Comparison of ENCODE assay signal across 8 cellular contexts in genomic region chr1:150576794-150577556, GRCh38. TPM values are rescaled to one million over a fixed set of nuclear protein-coding genes. Genes with fewer than 3 reads are reported as not detected.
DNase-seq lines count a peak whose midpoint lies in the region; ATAC-seq and TF ChIP-seq lines count a peak whose summit lies in the region.

No MANE protein-coding gene starts in this region.

- H3K27me3 ChIP-seq in kidney epithelial cell (ENCODE audit: control insufficient read depth, insufficient read depth, low read length): no peaks in the 10 kb centered on the region

- H3K27ac Mint-ChIP-seq in T-helper 2 cell treated with Interferon-gamma antibody and Interleukin-4, amounts not matched to agents 5 μg/mL and 100 μg/mL, for 36 hours: peak overlapping the region; percentile 96
- peak overlapping the region; percentile 98 for H3K27ac Mint-ChIP-seq in activated naive CD8-positive, alpha-beta T cell treated with anti-CD3 and anti-CD28 coated beads for 36 hours

- no peak for ATAC-seq in HG03095 (IDR thresholded peaks at IDR 0.05; ENCODE audit: unreplicated experiment)

- H3K4me1 Mint-ChIP-seq in T-helper 2 cell treated with Interferon-gamma antibody and Interleukin-4, amounts not matched to agents 5 μg/mL and 100 μg/mL, for 36 hours (ENCODE audit: low read depth): peaks cover 41% of the 10 kb centered on the region
- peaks cover 50% of the 10 kb centered on the region for H3K4me1 Mint-ChIP-seq in activated naive CD8-positive, alpha-beta T cell treated with anti-CD3 and anti-CD28 coated beads for 36 hours

- H3K36me3 ChIP-seq in kidney epithelial cell (ENCODE audit: control insufficient read depth, insufficient read depth, low read length): peaks cover 8% of the 10 kb centered on the region

- no peaks in the 10 kb centered on the region for H3K9me3 Mint-ChIP-seq in T-helper 2 cell treated with Interferon-gamma antibody and Interleukin-4, amounts not matched to agents 5 μg/mL and 100 μg/mL, for 36 hours
- peaks cover 3% of the 10 kb centered on the region for H3K9me3 Mint-ChIP-seq in activated naive CD8-positive, alpha-beta T cell treated with anti-CD3 and anti-CD28 coated beads for 36 hours

- intact Hi-C loops in posterior cingulate gyrus (cut with DNase I): no loop called here

- H3K27me3 Mint-ChIP-seq in T-helper 2 cell treated with Interferon-gamma antibody and Interleukin-4, amounts not matched to agents 5 μg/mL and 100 μg/mL, for 36 hours (ENCODE audit: low read depth): peaks cover 2% of the 10 kb centered on the region
- H3K27me3 Mint-ChIP-seq in activated naive CD8-positive, alpha-beta T cell treated with anti-CD3 and anti-CD28 coated beads for 36 hours: peaks cover 4% of the 10 kb centered on the region

- peak overlapping the region; percentile 65 for H3K27ac ChIP-seq in temporal lobe (ENCODE audit: low read depth, low read length)

- DNase-seq in T-helper 2 cell treated with Interferon-gamma antibody and Interleukin-4, amounts not matched to agents 5 μg/mL and 100 μg/mL, for 36 hours (ENCODE audit: low spot score): no peak
- no peak for DNase-seq in T-helper 2 cell
- no peak for DNase-seq in activated naive CD8-positive, alpha-beta T cell treated with anti-CD3 and anti-CD28 coated beads for 36 hours
- DNase-seq in kidney epithelial cell (ENCODE audit: low read depth): no peak
- no peak for DNase-seq in COLO668 (lab: John Stamatoyannopoulos, UW; ENCODE audit: unreplicated experiment)
- DNase-seq in posterior cingulate gyrus: no peak

- TF ChIP-seq CTCF in kidney epithelial cell (IDR thresholded peaks at IDR 0.05; ENCODE audit: insufficient read depth, low read length, poor library complexity, severe bottlenecking): no peak

- peak overlapping the region; percentile 99 for H3K4me3 Mint-ChIP-seq in T-helper 2 cell treated with Interferon-gamma antibody and Interleukin-4, amounts not matched to agents 5 μg/mL and 100 μg/mL, for 36 hours
- H3K4me3 Mint-ChIP-seq in activated naive CD8-positive, alpha-beta T cell treated with anti-CD3 and anti-CD28 coated beads for 36 hours: peak overlapping the region; percentile 99

- H3K36me3 Mint-ChIP-seq in T-helper 2 cell treated with Interferon-gamma antibody and Interleukin-4, amounts not matched to agents 5 μg/mL and 100 μg/mL, for 36 hours (ENCODE audit: low read depth): peaks cover 68% of the 10 kb centered on the region
- H3K36me3 Mint-ChIP-seq in activated naive CD8-positive, alpha-beta T cell treated with anti-CD3 and anti-CD28 coated beads for 36 hours: peaks cover 71% of the 10 kb centered on the region

- peak overlapping the region; percentile 99 for H3K4me3 ChIP-seq in kidney epithelial cell (ENCODE audit: low read depth, low read length)

RNA-seq across cellular contexts. Expression of gene MCL1, which starts 2.4 kb away (rescaled TPM):
- total RNA-seq in activated naive CD8-positive, alpha-beta T cell treated with anti-CD3 and anti-CD28 coated beads for 36 hours: 100 to 1,000 TPM; 209 to 217 TPM
- 206 and 222 TPM in 2 replicates for total RNA-seq in kidney epithelial cell
- total RNA-seq in temporal lobe: 89.7 TPM

RNA-seq across cellular contexts. Expression of gene ADAMTSL4, which starts 27.8 kb away (rescaled TPM):
- under 1 TPM; 0.06 to 0.10 TPM for total RNA-seq in activated naive CD8-positive, alpha-beta T cell treated with anti-CD3 and anti-CD28 coated beads for 36 hours
- 0.46 and 1.7 TPM in 2 replicates for total RNA-seq in kidney epithelial cell
- total RNA-seq in temporal lobe: 0.25 TPM

RNA-seq across cellular contexts. Expression of gene ENSA, which starts 52.4 kb away (rescaled TPM):
- total RNA-seq in activated naive CD8-positive, alpha-beta T cell treated with anti-CD3 and anti-CD28 coated beads for 36 hours: 100 to 1,000 TPM; 195 to 214 TPM
- total RNA-seq in kidney epithelial cell: 80.9 and 178 TPM in 2 replicates
- total RNA-seq in temporal lobe: 77.2 TPM
